ENCODE assay signal across 30 cellular contexts in genomic region chrX:85391185-85391878, GRCh38. TPM values are rescaled to one million over a fixed set of nuclear protein-coding genes. Genes with fewer than 3 reads are reported as not detected.
"Had no signal": no experiment of that assay in that cellular context is flagged by ENCODE, and none has a peak within 500 bp of the region (broad histone marks: within the 10 kb centered on the region; RNA-seq: fewer than 3 reads in every experiment).

No MANE protein-coding gene starts in this region.

- FAIRE-seq: astrocyte had no signal

- H3K4me3 ChIP-seq: esophagus muscularis mucosa, gastrocnemius medialis, heart left ventricle had no signal

- H3K9me3 ChIP-seq: esophagus muscularis mucosa, gastrocnemius medialis, heart left ventricle had no signal

- DNase-seq: activated CD4-positive, alpha-beta T cell treated with anti-CD3 and anti-CD28 coated beads for 36 hours; activated CD4-positive, alpha-beta T cell treated with anti-CD3 and anti-CD28 coated beads, Interleukin-2, amount 10 ng/mL, durations not matched to agents 24 days and 14 days; activated CD4-positive, CD25-positive, alpha-beta regulatory T cell; activated CD4-positive, CD25-positive, alpha-beta regulatory T cell treated with anti-CD3 and anti-CD28 coated beads, Interleukin-2, amount 50 U/mL, for 72 hours; activated CD8-positive, alpha-beta memory T cell treated with anti-CD3 and anti-CD28 coated beads for 24 hours; activated CD8-positive, alpha-beta T cell treated with anti-CD3 and anti-CD28 coated beads for 36 hours; activated effector memory CD4-positive, alpha-beta T cell treated with Interleukin-2 at 50 U/mL for 16 hours; activated gamma-delta T cell treated with Interleukin-2 at 50 U/mL for 16 hours; activated naive CD4-positive, alpha-beta T cell treated with anti-CD3 and anti-CD28 coated beads, Interleukin-2, amount 50 U/mL, for 16 hours; activated naive CD4-positive, alpha-beta T cell treated with Interleukin-2 at 50 U/mL for 16 hours; activated T-cell treated with anti-CD3 and anti-CD28 coated beads, Interleukin-2, amount 50 U/mL, for 4 hours; amniotic stem cell; anterior cingulate cortex; central memory CD4-positive, alpha-beta T cell; cerebellar nuclear complex; cortex of kidney; dermis blood vessel endothelial cell; effector CD4-positive, alpha-beta T cell; effector memory CD8-positive, alpha-beta T cell; erythroblast; foreskin keratinocyte; gastrocnemius medialis; glutamatergic neuron; heart left ventricle; T-helper 1 cell; T-helper 17 cell; T1000 had no signal

- H3K4me1 ChIP-seq: esophagus muscularis mucosa, foreskin keratinocyte, gastrocnemius medialis, heart left ventricle had no signal

- H3K27me3 ChIP-seq: esophagus muscularis mucosa, foreskin keratinocyte, gastrocnemius medialis, heart left ventricle had no signal

- H3K27ac ChIP-seq: esophagus muscularis mucosa, foreskin keratinocyte, gastrocnemius medialis, heart left ventricle had no signal

- ATAC-seq: activated CD4-positive, alpha-beta T cell treated with anti-CD3 and anti-CD28 coated beads for 36 hours; activated CD8-positive, alpha-beta T cell treated with anti-CD3 and anti-CD28 coated beads for 36 hours; activated T-cell treated with anti-CD3 and anti-CD28 coated beads, Interleukin-2, amount 50 U/mL, for 4 hours; activated T-helper 17 cell treated with anti-CD3 and anti-CD28 coated beads, Interleukin-2, amount 50 U/mL, for 72 hours; effector memory CD8-positive, alpha-beta T cell; foreskin keratinocyte; gastrocnemius medialis; heart left ventricle; T-helper 17 cell had no signal

- H3K36me3 ChIP-seq: esophagus muscularis mucosa, gastrocnemius medialis, heart left ventricle had no signal

RNA-seq across cellular contexts. Expression of gene POF1B, which starts 11.9 kb away (rescaled TPM):
- total RNA-seq: activated CD4-positive, alpha-beta T cell treated with anti-CD3 and anti-CD28 coated beads, Interleukin-2, amount 10 ng/mL, durations not matched to agents 24 days and 14 days; activated CD8-positive, alpha-beta T cell treated with anti-CD3 and anti-CD28 coated beads for 36 hours; astrocyte had no signal
